ENCODE assay signal across 1 cellular context in the genomic region with DNA sequence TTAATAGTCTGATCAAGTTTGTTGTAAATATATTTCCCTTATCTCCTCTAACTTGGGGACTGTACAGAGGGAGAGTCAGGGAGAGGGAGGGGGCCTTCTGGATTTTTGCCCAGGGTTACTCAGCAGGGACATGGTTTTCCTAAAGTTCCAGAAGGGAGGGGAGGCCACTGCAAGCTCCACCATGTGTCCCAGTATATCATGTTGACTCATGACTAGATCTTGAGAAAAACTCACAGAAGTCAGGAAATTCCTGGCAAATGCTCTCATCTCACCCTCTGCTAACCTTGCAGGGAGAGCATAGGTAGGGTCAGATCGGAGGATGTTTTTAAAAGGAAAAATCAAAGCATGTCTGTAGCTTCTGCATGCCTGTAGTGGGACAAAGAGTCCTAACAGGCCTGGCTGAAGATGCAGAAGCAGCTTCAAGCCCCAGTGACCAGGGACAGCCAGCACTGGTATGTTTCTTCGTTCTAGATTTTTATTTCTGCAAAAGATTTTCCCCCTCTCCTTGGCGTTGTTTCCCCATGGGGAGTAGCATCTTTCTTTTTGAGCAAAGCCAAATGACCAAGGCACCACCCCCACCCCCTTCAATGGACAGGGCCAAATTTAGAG.
TF ChIP-seq lines count a peak whose summit lies in the region.

No MANE protein-coding gene starts in this region.

TF ChIP-seq in IMR-90, 13 proteins besides CTCF, POLR2A, EP300 and RAD21 (continued from another document):
- TF ChIP-seq, protein P1, sequence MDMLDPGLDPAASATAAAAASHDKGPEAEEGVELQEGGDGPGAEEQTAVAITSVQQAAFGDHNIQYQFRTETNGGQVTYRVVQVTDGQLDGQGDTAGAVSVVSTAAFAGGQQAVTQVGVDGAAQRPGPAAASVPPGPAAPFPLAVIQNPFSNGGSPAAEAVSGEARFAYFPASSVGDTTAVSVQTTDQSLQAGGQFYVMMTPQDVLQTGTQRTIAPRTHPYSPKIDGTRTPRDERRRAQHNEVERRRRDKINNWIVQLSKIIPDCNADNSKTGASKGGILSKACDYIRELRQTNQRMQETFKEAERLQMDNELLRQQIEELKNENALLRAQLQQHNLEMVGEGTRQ (IDR thresholded peaks at IDR 0.05; ENCODE audit: low read depth, low read length) = peak; percentile 49; the same call in 1 of the 2 replicates
